8 cellular contexts compared by ENCODE assay signal in genomic region chr9:2159521-2160417, GRCh38.
DNase-seq lines count a peak whose midpoint lies in the region; ATAC-seq and TF ChIP-seq lines count a peak whose summit lies in the region.

No MANE protein-coding gene starts in this region.

- peaks cover 19% of the 10 kb centered on the region for H3K36me3 Mint-ChIP-seq in osteocyte (ENCODE audit: unreplicated experiment)

- H3K27me3 Mint-ChIP-seq in osteocyte (ENCODE audit: unreplicated experiment), result no peaks in the 10 kb centered on the region

- H3K4me3 Mint-ChIP-seq in osteocyte (ENCODE audit: unreplicated experiment), result peak overlapping the region; percentile 91

- H3K4me1 Mint-ChIP-seq in osteocyte (ENCODE audit: unreplicated experiment), result peaks cover 32% of the 10 kb centered on the region

- intact Hi-C loops in left colon (cut with DNase I, micrococcal nuclease), result no loop called here

- peak overlapping the region; percentile 98 for H3K27ac Mint-ChIP-seq in osteocyte (ENCODE audit: unreplicated experiment)

- H3K9me3 Mint-ChIP-seq in osteocyte (ENCODE audit: unreplicated experiment), result no peaks in the 10 kb centered on the region

- peak; percentile 16 for ATAC-seq in SK-N-SH treated with all-trans-retinoic acid at 6 μM for 48 hours
- no peak for ATAC-seq in HG03571 (IDR thresholded peaks at IDR 0.05; ENCODE audit: unreplicated experiment)
- no peak for ATAC-seq in HG03378 (IDR thresholded peaks at IDR 0.05; ENCODE audit: unreplicated experiment)
- no peak for ATAC-seq in left colon

- DNase-seq in HCEC 1CT (peak; percentile 16), fibroblast of gingiva (ENCODE audit: low read depth) (peak; percentile 8), osteocyte (ENCODE audit: extremely low spot score, unreplicated experiment) (no peak), LoVo (ENCODE audit: low spot score) (no peak), left colon (no peak)

- no peak for TF ChIP-seq CTCF in osteocyte (IDR thresholded peaks at IDR 0.05)

TF ChIP-seq in SK-N-SH treated with all-trans-retinoic acid at 6 μM for 48 hours, 23 proteins besides CTCF, POLR2A, EP300 and RAD21:
- TF ChIP-seq CSRNP3 (CRISPR knock-in tag; IDR thresholded peaks at IDR 0.05) (no peak), ARNTL (CRISPR knock-in tag; IDR thresholded peaks at IDR 0.05; ENCODE audit: borderline replicate concordance, low read depth) (no peak)

Comparison
In these comparisons a context has a peak if more than half of its experiments do, and no peak if none do; other contexts are left out.
1. DNase-seq: peak in HCEC 1CT (single experiment) and fibroblast of gingiva (single experiment); none in osteocyte (single experiment), LoVo (single experiment) and left colon (0 of 2).